In genomic region chr1:151680391-151680790, GRCh38 we compare ENCODE assay signal across 1 cellular context.
TF ChIP-seq lines count a peak whose summit lies in the region.

No MANE protein-coding gene starts in this region.

TF ChIP-seq in HepG2, 621 proteins besides CTCF, POLR2A, EP300 and RAD21:
- no peak for TF ChIP-seq MAF1 (CRISPR knock-in tag; IDR thresholded peaks at IDR 0.05; ENCODE audit: borderline replicate concordance)
- TF ChIP-seq, protein P1, sequence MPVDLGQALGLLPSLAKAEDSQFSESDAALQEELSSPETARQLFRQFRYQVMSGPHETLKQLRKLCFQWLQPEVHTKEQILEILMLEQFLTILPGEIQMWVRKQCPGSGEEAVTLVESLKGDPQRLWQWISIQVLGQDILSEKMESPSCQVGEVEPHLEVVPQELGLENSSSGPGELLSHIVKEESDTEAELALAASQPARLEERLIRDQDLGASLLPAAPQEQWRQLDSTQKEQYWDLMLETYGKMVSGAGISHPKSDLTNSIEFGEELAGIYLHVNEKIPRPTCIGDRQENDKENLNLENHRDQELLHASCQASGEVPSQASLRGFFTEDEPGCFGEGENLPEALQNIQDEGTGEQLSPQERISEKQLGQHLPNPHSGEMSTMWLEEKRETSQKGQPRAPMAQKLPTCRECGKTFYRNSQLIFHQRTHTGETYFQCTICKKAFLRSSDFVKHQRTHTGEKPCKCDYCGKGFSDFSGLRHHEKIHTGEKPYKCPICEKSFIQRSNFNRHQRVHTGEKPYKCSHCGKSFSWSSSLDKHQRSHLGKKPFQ (CRISPR knock-in tag; IDR thresholded peaks at IDR 0.05; ENCODE audit: insufficient replicate concordance), result no peak
- no peak for TF ChIP-seq NONO (IDR thresholded peaks at IDR 0.05)
- no peak for TF ChIP-seq NONO (CRISPR knock-in tag; conservative IDR thresholded peaks at IDR 0.05)
- TF ChIP-seq ZNF430 (CRISPR knock-in tag; IDR thresholded peaks at IDR 0.05), result no peak
- TF ChIP-seq ZSCAN30 (CRISPR knock-in tag; IDR thresholded peaks at IDR 0.05), result no peak
- no peak for TF ChIP-seq HDAC1 (CRISPR knock-in tag; IDR thresholded peaks at IDR 0.05)
- TF ChIP-seq DBP (CRISPR knock-in tag; IDR thresholded peaks at IDR 0.05; ENCODE audit: not compliant biosample characterization), result no peak
- no peak for TF ChIP-seq PHB2 (IDR thresholded peaks at IDR 0.05; ENCODE audit: partially characterized antibody)
- TF ChIP-seq, protein P2, sequence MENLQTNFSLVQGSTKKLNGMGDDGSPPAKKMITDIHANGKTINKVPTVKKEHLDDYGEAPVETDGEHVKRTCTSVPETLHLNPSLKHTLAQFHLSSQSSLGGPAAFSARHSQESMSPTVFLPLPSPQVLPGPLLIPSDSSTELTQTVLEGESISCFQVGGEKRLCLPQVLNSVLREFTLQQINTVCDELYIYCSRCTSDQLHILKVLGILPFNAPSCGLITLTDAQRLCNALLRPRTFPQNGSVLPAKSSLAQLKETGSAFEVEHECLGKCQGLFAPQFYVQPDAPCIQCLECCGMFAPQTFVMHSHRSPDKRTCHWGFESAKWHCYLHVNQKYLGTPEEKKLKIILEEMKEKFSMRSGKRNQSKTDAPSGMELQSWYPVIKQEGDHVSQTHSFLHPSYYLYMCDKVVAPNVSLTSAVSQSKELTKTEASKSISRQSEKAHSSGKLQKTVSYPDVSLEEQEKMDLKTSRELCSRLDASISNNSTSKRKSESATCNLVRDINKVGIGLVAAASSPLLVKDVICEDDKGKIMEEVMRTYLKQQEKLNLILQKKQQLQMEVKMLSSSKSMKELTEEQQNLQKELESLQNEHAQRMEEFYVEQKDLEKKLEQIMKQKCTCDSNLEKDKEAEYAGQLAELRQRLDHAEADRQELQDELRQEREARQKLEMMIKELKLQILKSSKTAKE (CRISPR knock-in tag; IDR thresholded peaks at IDR 0.05; ENCODE audit: borderline replicate concordance), result no peak
- TF ChIP-seq, protein P3, sequence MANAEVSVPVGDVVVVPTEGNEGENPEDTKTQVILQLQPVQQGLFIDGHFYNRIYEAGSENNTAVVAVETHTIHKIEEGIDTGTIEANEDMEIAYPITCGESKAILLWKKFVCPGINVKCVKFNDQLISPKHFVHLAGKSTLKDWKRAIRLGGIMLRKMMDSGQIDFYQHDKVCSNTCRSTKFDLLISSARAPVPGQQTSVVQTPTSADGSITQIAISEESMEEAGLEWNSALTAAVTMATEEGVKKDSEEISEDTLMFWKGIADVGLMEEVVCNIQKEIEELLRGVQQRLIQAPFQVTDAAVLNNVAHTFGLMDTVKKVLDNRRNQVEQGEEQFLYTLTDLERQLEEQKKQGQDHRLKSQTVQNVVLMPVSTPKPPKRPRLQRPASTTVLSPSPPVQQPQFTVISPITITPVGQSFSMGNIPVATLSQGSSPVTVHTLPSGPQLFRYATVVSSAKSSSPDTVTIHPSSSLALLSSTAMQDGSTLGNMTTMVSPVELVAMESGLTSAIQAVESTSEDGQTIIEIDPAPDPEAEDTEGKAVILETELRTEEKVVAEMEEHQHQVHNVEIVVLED (CRISPR knock-in tag; IDR thresholded peaks at IDR 0.05; ENCODE audit: borderline replicate concordance), result no peak
- TF ChIP-seq, protein P4, sequence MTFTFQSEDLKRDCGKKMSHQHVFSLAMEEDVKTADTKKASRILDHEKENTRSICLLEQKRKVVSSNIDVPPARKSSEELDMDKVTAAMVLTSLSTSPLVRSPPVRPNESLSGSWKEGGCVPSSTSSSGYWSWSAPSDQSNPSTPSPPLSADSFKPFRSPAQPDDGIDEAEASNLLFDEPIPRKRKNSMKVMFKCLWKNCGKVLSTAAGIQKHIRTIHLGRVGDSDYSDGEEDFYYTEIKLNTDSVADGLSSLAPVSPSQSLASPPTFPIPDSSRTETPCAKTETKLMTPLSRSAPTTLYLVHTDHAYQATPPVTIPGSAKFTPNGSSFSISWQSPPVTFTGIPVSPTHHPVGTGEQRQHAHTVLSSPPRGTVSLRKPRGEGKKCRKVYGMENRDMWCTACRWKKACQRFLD (CRISPR knock-in tag; IDR thresholded peaks at IDR 0.05; ENCODE audit: borderline replicate concordance), result no peak
- TF ChIP-seq SOX6 (IDR thresholded peaks at IDR 0.05), result no peak
- no peak for TF ChIP-seq SOX6 (CRISPR knock-in tag; IDR thresholded peaks at IDR 0.05)
- TF ChIP-seq ZNF660 (CRISPR knock-in tag; IDR thresholded peaks at IDR 0.05; ENCODE audit: borderline replicate concordance, low read depth), result no peak
- TF ChIP-seq, protein P5, sequence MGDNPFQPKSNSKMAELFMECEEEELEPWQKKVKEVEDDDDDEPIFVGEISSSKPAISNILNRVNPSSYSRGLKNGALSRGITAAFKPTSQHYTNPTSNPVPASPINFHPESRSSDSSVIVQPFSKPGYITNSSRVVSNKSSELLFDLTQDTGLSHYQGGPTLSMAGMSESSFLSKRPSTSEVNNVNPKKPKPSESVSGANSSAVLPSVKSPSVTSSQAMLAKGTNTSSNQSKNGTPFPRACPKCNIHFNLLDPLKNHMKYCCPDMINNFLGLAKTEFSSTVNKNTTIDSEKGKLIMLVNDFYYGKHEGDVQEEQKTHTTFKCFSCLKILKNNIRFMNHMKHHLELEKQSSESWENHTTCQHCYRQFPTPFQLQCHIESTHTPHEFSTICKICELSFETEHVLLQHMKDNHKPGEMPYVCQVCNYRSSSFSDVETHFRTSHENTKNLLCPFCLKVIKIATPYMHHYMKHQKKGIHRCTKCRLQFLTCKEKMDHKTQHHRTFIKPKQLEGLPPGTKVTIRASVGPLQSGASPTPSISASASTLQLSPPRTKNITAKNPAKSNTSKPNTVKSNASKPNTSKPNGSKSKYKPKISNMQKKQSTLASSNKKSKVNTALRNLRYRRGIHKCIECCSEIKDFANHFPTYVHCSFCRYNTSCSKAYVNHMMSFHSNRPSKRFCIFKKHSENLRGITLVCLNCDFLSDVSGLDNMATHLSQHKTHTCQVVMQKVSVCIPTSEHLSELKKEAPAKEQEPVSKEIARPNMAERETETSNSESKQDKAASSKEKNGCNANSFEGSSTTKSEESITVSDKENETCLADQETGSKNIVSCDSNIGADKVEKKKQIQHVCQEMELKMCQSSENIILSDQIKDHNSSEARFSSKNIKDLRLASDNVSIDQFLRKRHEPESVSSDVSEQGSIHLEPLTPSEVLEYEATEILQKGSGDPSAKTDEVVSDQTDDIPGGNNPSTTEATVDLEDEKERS (CRISPR knock-in tag; IDR thresholded peaks at IDR 0.05), result no peak
- TF ChIP-seq ATRX (CRISPR knock-in tag; IDR thresholded peaks at IDR 0.05; ENCODE audit: borderline replicate concordance), result no peak
- TF ChIP-seq PHF21A (CRISPR knock-in tag; IDR thresholded peaks at IDR 0.05), result no peak
